ENCODE assay signal across 14 cellular contexts in genomic region chr13:28637714-28638355, GRCh38. TPM values are rescaled to one million over a fixed set of nuclear protein-coding genes. Genes with fewer than 3 reads are reported as not detected.
A peak's percentile ranks its signal among the peaks of the same experiment; 100 is the strongest.
DNase-seq lines count a peak whose midpoint lies in the region; ATAC-seq and TF ChIP-seq lines count a peak whose summit lies in the region.
"Had no signal": no experiment of that assay in that cellular context is flagged by ENCODE, and none has a peak within 500 bp of the region (broad histone marks: within the 10 kb centered on the region; RNA-seq: fewer than 3 reads in every experiment).

No MANE protein-coding gene starts in this region.

- H3K36me3 ChIP-seq in endodermal cell (ENCODE audit: control insufficient read depth, insufficient read depth, low read length) = no peaks in the 10 kb centered on the region
- H3K36me3 ChIP-seq: SJCRH30, spleen had no signal

- no peak for TF ChIP-seq CTCF in activated CD8-positive, alpha-beta T cell treated with anti-CD3 and anti-CD28 coated beads for 36 hours (IDR thresholded peaks at IDR 0.05)
- no peak for TF ChIP-seq CTCF in endodermal cell (conservative IDR thresholded peaks at IDR 0.05)

- H3K27me3 ChIP-seq in endodermal cell (ENCODE audit: control insufficient read depth, insufficient read depth, low read length, poor library complexity, severe bottlenecking) = no peaks in the 10 kb centered on the region
- H3K27me3 ChIP-seq: SJCRH30, spleen had no signal

- H3K9me3 ChIP-seq in endodermal cell (ENCODE audit: control insufficient read depth, low read length) = no peaks in the 10 kb centered on the region
- H3K9me3 ChIP-seq: SJCRH30, spleen had no signal

- CTCF ChIA-PET in activated CD8-positive, alpha-beta T cell treated with anti-CD3 and anti-CD28 coated beads for 36 hours (lab: Charles Lee) = interaction anchor here (2.2 kb wide), 1 partner anchor 313 kb away, joined by 16 read pairs; no protein-coding TSS in a partner anchor
- CTCF ChIA-PET in activated CD8-positive, alpha-beta T cell treated with anti-CD3 and anti-CD28 coated beads, Interleukin-2, amount 10 ng/mL, durations not matched to agents 7 days and 5 days (lab: Charles Lee) = interaction anchor here (0.7 to 1.0 kb wide), 2 partner anchors 314 to 323 kb away, joined by 3 read pairs; no protein-coding TSS in a partner anchor

- peaks cover 16% of the 10 kb centered on the region for H3K4me1 Mint-ChIP-seq in activated CD8-positive, alpha-beta T cell treated with anti-CD3 and anti-CD28 coated beads for 36 hours (ENCODE audit: low read depth)
- H3K4me1 Mint-ChIP-seq in activated CD8-positive, alpha-beta T cell treated with anti-CD3 and anti-CD28 coated beads, Interleukin-2, amount 10 ng/mL, durations not matched to agents 7 days and 5 days (ENCODE audit: low read depth) = peaks cover 16% of the 10 kb centered on the region
- peaks cover 34% of the 10 kb centered on the region for H3K4me1 Mint-ChIP-seq in stimulated activated naive CD8-positive, alpha-beta T cell treated with anti-CD3 and anti-CD28 coated beads, Interleukin-15, amount 100 ng/mL, for 72 hours
- H3K4me1 Mint-ChIP-seq in endodermal cell = peaks cover 7% of the 10 kb centered on the region

- intact Hi-C loops in activated CD8-positive, alpha-beta T cell treated with anti-CD3 and anti-CD28 coated beads for 36 hours (cut with micrococcal nuclease) = loop anchor here (5.0 to 10.0 kb wide), 2 partner anchors 143 to 316 kb away; partner anchors contain the start of gene FLT1

- no peak for ATAC-seq in activated CD8-positive, alpha-beta T cell treated with anti-CD3 and anti-CD28 coated beads for 36 hours
- no peak for ATAC-seq in activated CD8-positive, alpha-beta T cell treated with anti-CD3 and anti-CD28 coated beads, Interleukin-2, amount 10 ng/mL, durations not matched to agents 7 days and 5 days
- peak; percentile 40 for ATAC-seq in HG03378 (IDR thresholded peaks at IDR 0.05; ENCODE audit: unreplicated experiment)
- peak; percentile 40 for ATAC-seq in stimulated activated naive CD8-positive, alpha-beta T cell treated with anti-CD3 and anti-CD28 coated beads, Interleukin-15, amount 100 ng/mL, for 72 hours

- H3K27ac ChIP-seq in endodermal cell (ENCODE audit: low read depth, low read length) = no peak overlapping the region
- H3K27ac ChIP-seq: SJCRH30 had no signal

- no peak overlapping the region for H3K27ac Mint-ChIP-seq in activated CD8-positive, alpha-beta T cell treated with anti-CD3 and anti-CD28 coated beads for 36 hours
- H3K27ac Mint-ChIP-seq in activated CD8-positive, alpha-beta T cell treated with anti-CD3 and anti-CD28 coated beads, Interleukin-2, amount 10 ng/mL, durations not matched to agents 7 days and 5 days = no peak overlapping the region
- H3K27ac Mint-ChIP-seq in stimulated activated naive CD8-positive, alpha-beta T cell treated with anti-CD3 and anti-CD28 coated beads, Interleukin-15, amount 100 ng/mL, for 72 hours = no peak overlapping the region
- no peak overlapping the region for H3K27ac Mint-ChIP-seq in endodermal cell
- H3K27ac Mint-ChIP-seq: type B pancreatic cell had no signal

- H3K9ac ChIP-seq in endodermal cell (ENCODE audit: extremely low read depth, low read length, poor library complexity, severe bottlenecking) = no peak overlapping the region

- H3K4me3 Mint-ChIP-seq in activated CD8-positive, alpha-beta T cell treated with anti-CD3 and anti-CD28 coated beads for 36 hours = no peak overlapping the region
- no peak overlapping the region for H3K4me3 Mint-ChIP-seq in activated CD8-positive, alpha-beta T cell treated with anti-CD3 and anti-CD28 coated beads, Interleukin-2, amount 10 ng/mL, durations not matched to agents 7 days and 5 days
- H3K4me3 Mint-ChIP-seq in stimulated activated naive CD8-positive, alpha-beta T cell treated with anti-CD3 and anti-CD28 coated beads, Interleukin-15, amount 100 ng/mL, for 72 hours = peak overlapping the region in 1 of 2 donors; percentile 15
- no peak overlapping the region for H3K4me3 Mint-ChIP-seq in endodermal cell
- H3K4me3 Mint-ChIP-seq: neural crest cell, type B pancreatic cell had no signal

- peaks cover 2% of the 10 kb centered on the region for H3K27me3 Mint-ChIP-seq in activated CD8-positive, alpha-beta T cell treated with anti-CD3 and anti-CD28 coated beads for 36 hours
- peaks cover 13% of the 10 kb centered on the region for H3K27me3 Mint-ChIP-seq in activated CD8-positive, alpha-beta T cell treated with anti-CD3 and anti-CD28 coated beads, Interleukin-2, amount 10 ng/mL, durations not matched to agents 7 days and 5 days (ENCODE audit: low read depth)
- H3K27me3 Mint-ChIP-seq in stimulated activated naive CD8-positive, alpha-beta T cell treated with anti-CD3 and anti-CD28 coated beads, Interleukin-15, amount 100 ng/mL, for 72 hours = peaks cover 18% of the 10 kb centered on the region
- H3K27me3 Mint-ChIP-seq in endodermal cell (ENCODE audit: insufficient read depth) = no peaks in the 10 kb centered on the region

- H3K4me3 ChIP-seq in endodermal cell (ENCODE audit: low read length) = no peak overlapping the region
- H3K4me3 ChIP-seq: SJCRH30 had no signal

- WGBS in endodermal cell (ENCODE audit: insufficient coverage in 1 of 2, insufficient read length in 1 of 2), 2 experiments = 87 to 100% methylated on average over 1 to 3 of the region's 3 CpGs

- H3K9me3 Mint-ChIP-seq in activated CD8-positive, alpha-beta T cell treated with anti-CD3 and anti-CD28 coated beads for 36 hours = no peaks in the 10 kb centered on the region
- no peaks in the 10 kb centered on the region for H3K9me3 Mint-ChIP-seq in activated CD8-positive, alpha-beta T cell treated with anti-CD3 and anti-CD28 coated beads, Interleukin-2, amount 10 ng/mL, durations not matched to agents 7 days and 5 days (ENCODE audit: insufficient read depth)
- H3K9me3 Mint-ChIP-seq in stimulated activated naive CD8-positive, alpha-beta T cell treated with anti-CD3 and anti-CD28 coated beads, Interleukin-15, amount 100 ng/mL, for 72 hours = no peaks in the 10 kb centered on the region
- H3K9me3 Mint-ChIP-seq in endodermal cell = no peaks in the 10 kb centered on the region
- H3K9me3 Mint-ChIP-seq: neural crest cell, type B pancreatic cell had no signal

- H3K36me3 Mint-ChIP-seq in activated CD8-positive, alpha-beta T cell treated with anti-CD3 and anti-CD28 coated beads for 36 hours (ENCODE audit: low read depth) = no peaks in the 10 kb centered on the region
- no peaks in the 10 kb centered on the region for H3K36me3 Mint-ChIP-seq in activated CD8-positive, alpha-beta T cell treated with anti-CD3 and anti-CD28 coated beads, Interleukin-2, amount 10 ng/mL, durations not matched to agents 7 days and 5 days (ENCODE audit: low read depth)
- no peaks in the 10 kb centered on the region for H3K36me3 Mint-ChIP-seq in endodermal cell (ENCODE audit: low read depth)
- H3K36me3 Mint-ChIP-seq: type B pancreatic cell had no signal

- H3K4me1 ChIP-seq in endodermal cell (ENCODE audit: control insufficient read depth, insufficient read depth, low read length) = peaks cover 6% of the 10 kb centered on the region

- DNase-seq in activated CD8-positive, alpha-beta T cell treated with anti-CD3 and anti-CD28 coated beads for 36 hours = peak; percentile 12
- no peak for DNase-seq in activated CD8-positive, alpha-beta T cell treated with anti-CD3 and anti-CD28 coated beads, Interleukin-2, amount 10 ng/mL, durations not matched to agents 7 days and 5 days
- peak; percentile 18 for DNase-seq in fibroblast of peridontal ligament (ENCODE audit: extremely low read depth)
- no peak for DNase-seq in stimulated activated naive CD8-positive, alpha-beta T cell treated with anti-CD3 and anti-CD28 coated beads, Interleukin-15, amount 100 ng/mL, for 72 hours
- no peak for DNase-seq in DMS79 (lab: John Stamatoyannopoulos, UW)
- no peak for DNase-seq in endodermal cell
- no peak for DNase-seq in activated CD4-positive, alpha-beta T cell treated with anti-CD3 and anti-CD28 coated beads for 48 hours
- DNase-seq: 8988T, NCI-H1694 treated with DMSO at 0.1 percent for 48 hours, SJCRH30, spleen had no signal

- POLR2A ChIA-PET in activated CD8-positive, alpha-beta T cell treated with anti-CD3 and anti-CD28 coated beads for 36 hours (lab: Charles Lee) = no interaction called here
- POLR2A ChIA-PET in activated CD8-positive, alpha-beta T cell treated with anti-CD3 and anti-CD28 coated beads, Interleukin-2, amount 10 ng/mL, durations not matched to agents 7 days and 5 days (lab: Charles Lee) = interaction anchor here (1.8 kb wide), 1 partner anchor 21 kb away, joined by 10 read pairs; the partner anchor contains the start of gene POMP

RNA-seq across cellular contexts. Expression of gene POMP, which starts 21.1 kb away (rescaled TPM):
- 100 to 1,000 TPM; 106 to 116 TPM for total RNA-seq in activated CD8-positive, alpha-beta T cell treated with anti-CD3 and anti-CD28 coated beads for 36 hours
- total RNA-seq in activated CD8-positive, alpha-beta T cell treated with anti-CD3 and anti-CD28 coated beads, Interleukin-2, amount 10 ng/mL, durations not matched to agents 7 days and 5 days = 10 to 100 TPM; 90.7 to 94.5 TPM
- total RNA-seq in endodermal cell = 10 to 100 TPM; 88.8 to 95.4 TPM
- polyA plus RNA-seq in endodermal cell (2013, experiment 1 of 2) = 95.9 TPM
- polyA plus RNA-seq in endodermal cell (2013, experiment 2 of 2) = 94.3 TPM

Comparison
In these comparisons a context has a peak if more than half of its experiments do, and no peak if none do; other contexts are left out.
1. DNase-seq: peak in activated CD8-positive, alpha-beta T cell treated with anti-CD3 and anti-CD28 coated beads for 36 hours (single experiment) and fibroblast of peridontal ligament (single experiment); none in activated CD8-positive, alpha-beta T cell treated with anti-CD3 and anti-CD28 coated beads, Interleukin-2, amount 10 ng/mL, durations not matched to agents 7 days and 5 days (single experiment), stimulated activated naive CD8-positive, alpha-beta T cell treated with anti-CD3 and anti-CD28 coated beads, Interleukin-15, amount 100 ng/mL, for 72 hours (0 of 2), DMS79 (single experiment), endodermal cell (single experiment) and activated CD4-positive, alpha-beta T cell treated with anti-CD3 and anti-CD28 coated beads for 48 hours (single experiment).
2. ATAC-seq: peak in HG03378 (single experiment) and stimulated activated naive CD8-positive, alpha-beta T cell treated with anti-CD3 and anti-CD28 coated beads, Interleukin-15, amount 100 ng/mL, for 72 hours (single experiment); none in activated CD8-positive, alpha-beta T cell treated with anti-CD3 and anti-CD28 coated beads for 36 hours (single experiment) and activated CD8-positive, alpha-beta T cell treated with anti-CD3 and anti-CD28 coated beads, Interleukin-2, amount 10 ng/mL, durations not matched to agents 7 days and 5 days (single experiment).